Comparison of ENCODE assay signal across 7 cellular contexts in the genomic region with DNA sequence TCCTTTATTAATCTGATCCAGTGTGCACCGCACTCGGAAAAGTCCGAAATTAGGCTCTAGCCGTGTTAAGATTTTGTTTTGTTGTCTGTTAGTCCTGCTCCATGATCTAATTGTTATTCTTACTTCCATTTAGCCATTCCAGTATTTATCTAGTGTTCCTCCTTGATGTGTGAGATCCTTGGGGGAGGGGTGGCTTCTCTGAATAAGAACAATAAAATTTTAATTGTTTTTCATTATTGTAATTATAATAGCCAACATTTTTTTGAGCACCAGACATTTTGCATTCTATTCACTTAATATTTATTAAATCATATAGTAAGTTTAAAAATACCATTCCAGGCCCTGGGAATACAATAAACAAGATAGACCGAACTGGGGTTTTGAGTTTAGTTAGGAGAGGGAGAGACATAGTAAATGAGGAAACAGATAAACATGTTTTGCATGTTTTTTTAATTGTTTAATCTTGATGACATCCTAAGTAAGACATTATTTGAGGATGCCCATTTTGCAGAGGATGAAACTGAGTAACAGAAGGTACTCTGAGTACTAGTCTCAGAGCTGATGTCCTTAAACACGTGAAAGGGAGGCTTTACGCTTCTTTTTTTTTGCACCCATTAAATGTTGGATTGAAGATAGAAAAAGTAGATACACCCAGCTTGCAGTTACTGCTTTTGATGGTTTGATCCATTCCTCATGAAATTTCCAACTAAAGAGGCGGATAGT. TPM values are rescaled to one million over a fixed set of nuclear protein-coding genes. Genes with fewer than 3 reads are reported as not detected.
A peak's percentile ranks its signal among the peaks of the same experiment; 100 is the strongest.
DNase-seq lines count a peak whose midpoint lies in the region; ATAC-seq and TF ChIP-seq lines count a peak whose summit lies in the region.

No MANE protein-coding gene starts in this region.

- H3K36me3 ChIP-seq in H7 (replicated peaks; ENCODE audit: control insufficient read depth, insufficient read depth, low read length), result no peaks in the 10 kb centered on the region

- H3K27ac ChIP-seq in RWPE1, result peak overlapping the region; percentile 89

- ATAC-seq in HG03108 (IDR thresholded peaks at IDR 0.05; ENCODE audit: unreplicated experiment) (no peak), HG02973 (IDR thresholded peaks at IDR 0.05; ENCODE audit: unreplicated experiment) (no peak), GM21576 (IDR thresholded peaks at IDR 0.05; ENCODE audit: unreplicated experiment) (no peak)

- TF ChIP-seq CTCF in RWPE1 (conservative IDR thresholded peaks at IDR 0.05; ENCODE audit: low read depth), result no peak
- TF ChIP-seq CTCF in fibroblast of pulmonary artery (IDR thresholded peaks at IDR 0.05; ENCODE audit: low read length, missing control alignments), result no peak

- no peak for DNase-seq in H7
- peak; percentile 41 for DNase-seq in RWPE1 (ENCODE audit: low spot score)
- no peak for DNase-seq in fibroblast of pulmonary artery (ENCODE audit: low read depth)
- DNase-seq in skeletal muscle cell (ENCODE audit: low read depth), result no peak

- H3K4me3 ChIP-seq in H7 (ENCODE audit: insufficient read depth, low read depth, low read length) (peak overlapping the region; percentile 78), fibroblast of pulmonary artery (replicated peaks; ENCODE audit: low read depth, low read length) (peak overlapping the region; percentile 91), skeletal muscle cell (ENCODE audit: low read depth, low read length) (peak overlapping the region; percentile 63)

- CTCF ChIA-PET in RWPE1 (lab: Yijun Ruan, JAX), result interaction anchor here (0.8 to 1.6 kb wide), 2 partner anchors 10 to 34 kb away, joined by 3 to 10 read pairs; no protein-coding TSS in a partner anchor

- H3K27me3 ChIP-seq in H7 (ENCODE audit: control insufficient read depth, insufficient read depth, low read length), result no peaks in the 10 kb centered on the region

- POLR2A ChIA-PET in RWPE1 (lab: Yijun Ruan, JAX; ENCODE audit: low non-redundant PET), result interaction anchor here (0.6 to 1.7 kb wide), 7 partner anchors 20 to 618 kb away, joined by 3 to 7 read pairs (median 4); a partner anchor contains a TSS

RNA-seq across cellular contexts. Expression of a gene that starts 1.2 kb away (rescaled TPM):
- total RNA-seq in H7 (2014; rRNA removed; shearing (Covaris generic)), result 7.5 and 17.4 TPM in 2 replicates

RNA-seq across cellular contexts. Expression of a gene that starts 47.5 kb away (rescaled TPM):
- total RNA-seq in H7 (2014; rRNA removed; shearing (Covaris generic)), result 3.8 and 6.0 TPM in 2 replicates
